1 cellular context compared by ENCODE assay signal in the genomic region with DNA sequence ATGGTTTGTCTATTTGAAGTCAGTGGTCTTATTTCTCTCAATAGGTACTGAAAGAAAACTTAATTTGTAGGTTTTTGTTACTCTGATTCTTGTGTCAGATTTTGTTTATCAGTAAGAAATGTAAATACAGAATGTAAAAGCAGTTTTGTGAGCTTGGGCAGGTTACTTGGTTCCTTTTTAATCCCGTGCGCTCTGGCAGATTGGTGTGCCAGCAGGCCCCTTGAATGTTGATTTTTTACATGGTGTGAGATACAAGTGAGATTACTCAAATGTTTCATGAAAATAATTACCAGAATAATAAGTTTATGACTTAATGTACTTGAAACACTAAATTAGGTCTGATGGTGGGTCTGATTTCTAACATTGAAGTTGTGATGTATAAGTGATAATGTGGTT.
TF ChIP-seq lines count a peak whose summit lies in the region.

No MANE protein-coding gene starts in this region.

TF ChIP-seq in A549, 52 proteins besides CTCF, POLR2A, EP300 and RAD21 (continued from another document):
- TF ChIP-seq PBX3 (IDR thresholded peaks at IDR 0.05), result no peak
TF ChIP-seq in A549: peak in this region for 1.
